In genomic region chr1:214777364-214777763, GRCh38 we compare ENCODE assay signal across 1 cellular context.
TF ChIP-seq lines count a peak whose summit lies in the region.

No MANE protein-coding gene starts in this region.

TF ChIP-seq in HEK293, 187 proteins besides CTCF, POLR2A, EP300 and RAD21 (continued from another document):
- TF ChIP-seq ZNF433 (tag by site-specific recombination; IDR thresholded peaks at IDR 0.05; ENCODE audit: low read depth) (peak; percentile 36; the same call in 1 of the 2 replicates), ZNF555 (tag by site-specific recombination; conservative IDR thresholded peaks at IDR 0.05) (peak; percentile 79), ZNF202 (tag by site-specific recombination; IDR thresholded peaks at IDR 0.05; ENCODE audit: borderline replicate concordance) (peak; percentile 43; the same call in 1 of the 2 replicates), MZF1 (tag by site-specific recombination; IDR thresholded peaks at IDR 0.05; ENCODE audit: borderline replicate concordance) (no peak), ZBTB8A (tag by site-specific recombination; IDR thresholded peaks at IDR 0.05) (peak; percentile 50; the same call in 1 of the 2 replicates), ZNF266 (tag by site-specific recombination; IDR thresholded peaks at IDR 0.05; ENCODE audit: low read depth) (0 out of 2 replicates have a peak, but pooled peaks have one; percentile 37), ZNF654 (tag by site-specific recombination; IDR thresholded peaks at IDR 0.05; ENCODE audit: low read depth) (peak; percentile 20), ZNF394 (tag by site-specific recombination; IDR thresholded peaks at IDR 0.05; ENCODE audit: borderline replicate concordance) (peak; percentile 73; the same call in 1 of the 2 replicates), ZNF560 (tag by site-specific recombination; IDR thresholded peaks at IDR 0.05; ENCODE audit: borderline replicate concordance) (0 out of 2 replicates have a peak, but pooled peaks have one; percentile 48), ZNF623 (tag by site-specific recombination; IDR thresholded peaks at IDR 0.05) (peak; percentile 47), ZNF768 (tag by site-specific recombination; IDR thresholded peaks at IDR 0.05) (no peak), ZXDB (tag by site-specific recombination; IDR thresholded peaks at IDR 0.05) (0 out of 2 replicates have a peak, but pooled peaks have one; percentile 27), ELK4 (IDR thresholded peaks at IDR 0.05; ENCODE audit: borderline replicate concordance, low read depth, low read length) (no peak), ZNF18 (tag by site-specific recombination; IDR thresholded peaks at IDR 0.05) (no peak), ZNF544 (tag by site-specific recombination; IDR thresholded peaks at IDR 0.05) (no peak), ZNF140 (tag by site-specific recombination; IDR thresholded peaks at IDR 0.05) (peak; percentile 74)
- TF ChIP-seq, protein P1, sequence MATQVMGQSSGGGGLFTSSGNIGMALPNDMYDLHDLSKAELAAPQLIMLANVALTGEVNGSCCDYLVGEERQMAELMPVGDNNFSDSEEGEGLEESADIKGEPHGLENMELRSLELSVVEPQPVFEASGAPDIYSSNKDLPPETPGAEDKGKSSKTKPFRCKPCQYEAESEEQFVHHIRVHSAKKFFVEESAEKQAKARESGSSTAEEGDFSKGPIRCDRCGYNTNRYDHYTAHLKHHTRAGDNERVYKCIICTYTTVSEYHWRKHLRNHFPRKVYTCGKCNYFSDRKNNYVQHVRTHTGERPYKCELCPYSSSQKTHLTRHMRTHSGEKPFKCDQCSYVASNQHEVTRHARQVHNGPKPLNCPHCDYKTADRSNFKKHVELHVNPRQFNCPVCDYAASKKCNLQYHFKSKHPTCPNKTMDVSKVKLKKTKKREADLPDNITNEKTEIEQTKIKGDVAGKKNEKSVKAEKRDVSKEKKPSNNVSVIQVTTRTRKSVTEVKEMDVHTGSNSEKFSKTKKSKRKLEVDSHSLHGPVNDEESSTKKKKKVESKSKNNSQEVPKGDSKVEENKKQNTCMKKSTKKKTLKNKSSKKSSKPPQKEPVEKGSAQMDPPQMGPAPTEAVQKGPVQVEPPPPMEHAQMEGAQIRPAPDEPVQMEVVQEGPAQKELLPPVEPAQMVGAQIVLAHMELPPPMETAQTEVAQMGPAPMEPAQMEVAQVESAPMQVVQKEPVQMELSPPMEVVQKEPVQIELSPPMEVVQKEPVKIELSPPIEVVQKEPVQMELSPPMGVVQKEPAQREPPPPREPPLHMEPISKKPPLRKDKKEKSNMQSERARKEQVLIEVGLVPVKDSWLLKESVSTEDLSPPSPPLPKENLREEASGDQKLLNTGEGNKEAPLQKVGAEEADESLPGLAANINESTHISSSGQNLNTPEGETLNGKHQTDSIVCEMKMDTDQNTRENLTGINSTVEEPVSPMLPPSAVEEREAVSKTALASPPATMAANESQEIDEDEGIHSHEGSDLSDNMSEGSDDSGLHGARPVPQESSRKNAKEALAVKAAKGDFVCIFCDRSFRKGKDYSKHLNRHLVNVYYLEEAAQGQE (tag by site-specific recombination; IDR thresholded peaks at IDR 0.05) = peak; percentile 53; the same call in 1 of the 2 replicates
